Comparison of ENCODE assay signal across 16 cellular contexts in genomic region chr6:13181398-13181797, GRCh38.
"Had no signal": no experiment of that assay in that cellular context is flagged by ENCODE, and none has a peak within 500 bp of the region (broad histone marks: within the 10 kb centered on the region; RNA-seq: fewer than 3 reads in every experiment).

No MANE protein-coding gene starts in this region.

- H3K4me3 ChIP-seq: SK-N-MC, thoracic aorta had no signal

- H3K9me3 Mint-ChIP-seq: activated CD4-positive, alpha-beta memory T cell treated with anti-CD3 and anti-CD28 coated beads for 36 hours; activated T-cell treated with anti-CD3 and anti-CD28 coated beads, Interleukin-2, amount 50 U/mL, for 24 hours; natural killer cell had no signal

- H3K4me3 Mint-ChIP-seq: activated CD4-positive, alpha-beta memory T cell treated with anti-CD3 and anti-CD28 coated beads for 36 hours; activated CD4-positive, alpha-beta T cell treated with anti-CD3 and anti-CD28 coated beads for 36 hours; activated T-cell treated with anti-CD3 and anti-CD28 coated beads, Interleukin-2, amount 50 U/mL, for 24 hours; natural killer cell had no signal

- ATAC-seq: activated CD4-positive, alpha-beta T cell treated with anti-CD3 and anti-CD28 coated beads for 36 hours; left ventricle myocardium superior; natural killer cell had no signal

- H3K27ac Mint-ChIP-seq: activated CD4-positive, alpha-beta memory T cell treated with anti-CD3 and anti-CD28 coated beads for 36 hours; activated CD4-positive, alpha-beta T cell treated with anti-CD3 and anti-CD28 coated beads for 36 hours; activated T-cell treated with anti-CD3 and anti-CD28 coated beads, Interleukin-2, amount 50 U/mL, for 24 hours; natural killer cell had no signal

- H3K9me3 ChIP-seq: thoracic aorta had no signal

- DNase-seq: activated CD4-positive, alpha-beta memory T cell treated with anti-CD3 and anti-CD28 coated beads for 36 hours; activated CD4-positive, alpha-beta T cell treated with anti-CD3 and anti-CD28 coated beads for 36 hours; activated effector memory CD4-positive, alpha-beta T cell treated with Interleukin-2 at 50 U/mL for 16 hours; activated naive CD4-positive, alpha-beta T cell treated with anti-CD3 and anti-CD28 coated beads, Interleukin-2, amount 50 U/mL, for 16 hours; activated T-cell treated with anti-CD3 and anti-CD28 coated beads, Interleukin-2, amount 50 U/mL, for 24 hours; cerebellar nuclear complex; dermis blood vessel endothelial cell; erythroblast; left ventricle myocardium superior; mesenchymal stem cell; natural killer cell; stimulated activated CD4-positive, alpha-beta T cell treated with anti-CD3 and anti-CD28 coated beads, Interleukin-12 subunit alpha, Interleukin-12 subunit beta, amount 100 ng/mL, for 4 hours; stimulated activated CD4-positive, alpha-beta T cell treated with anti-CD3 and anti-CD28 coated beads, Interleukin-2, amount 100 ng/mL, for 24 hours had no signal

- H3K27ac ChIP-seq: SK-N-MC, thoracic aorta, VCaP had no signal

- H3K36me3 Mint-ChIP-seq: activated CD4-positive, alpha-beta memory T cell treated with anti-CD3 and anti-CD28 coated beads for 36 hours; natural killer cell had no signal
